17 cellular contexts compared by ENCODE assay signal in the genomic region with DNA sequence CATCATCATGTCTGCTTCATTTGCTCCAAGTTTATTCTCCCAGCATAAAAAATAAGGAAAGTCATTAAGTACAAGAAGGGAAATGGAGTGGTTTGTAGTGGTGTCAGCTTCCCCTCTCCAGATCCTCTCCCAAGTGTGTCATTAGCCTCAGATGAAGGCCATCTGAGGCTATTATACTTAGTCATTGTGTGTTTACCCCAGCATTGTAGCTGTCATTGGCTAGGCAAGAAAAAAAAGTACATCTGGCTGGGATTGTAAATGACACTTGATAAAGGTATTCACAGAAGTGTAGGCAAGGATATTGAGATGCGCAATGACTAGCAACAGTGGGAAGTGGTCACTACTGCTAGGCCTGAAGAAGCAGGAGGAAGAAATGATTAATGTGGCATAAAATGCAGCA.
DNase-seq lines count a peak whose midpoint lies in the region; ATAC-seq, FAIRE-seq and TF ChIP-seq lines count a peak whose summit lies in the region.
"Had no signal": no experiment of that assay in that cellular context is flagged by ENCODE, and none has a peak within 500 bp of the region (broad histone marks: within the 10 kb centered on the region; RNA-seq: fewer than 3 reads in every experiment).

No MANE protein-coding gene starts in this region.

- H3K79me2 ChIP-seq in osteoblast (ENCODE audit: insufficient read depth, low read length) = no peaks in the 10 kb centered on the region

- H3K27ac ChIP-seq in osteoblast (ENCODE audit: low read depth, low read length) = peak overlapping the region; percentile 31
- H3K27ac ChIP-seq: breast epithelium, skin epidermis had no signal

- no peaks in the 10 kb centered on the region for H4K20me1 ChIP-seq in osteoblast (ENCODE audit: insufficient read depth, low read length)

- no peak overlapping the region for H2AFZ ChIP-seq in osteoblast (ENCODE audit: low read length)

- peaks cover 12% of the 10 kb centered on the region for H3K4me1 ChIP-seq in osteoblast (ENCODE audit: insufficient read depth, low read length)
- H3K4me1 ChIP-seq: breast epithelium, Caco-2 had no signal

- DNase-seq in ELR (ENCODE audit: low read depth) (peak; percentile 94), NCI-H2029 (lab: John Stamatoyannopoulos, UW) (peak; percentile 60), bronchial epithelial cell (ENCODE audit: low read depth) (peak; percentile 50), osteoblast (ENCODE audit: insufficient read length, low spot score, missing footprints) (peak; percentile 69), activated gamma-delta T cell (lab: John Stamatoyannopoulos, UW) (no peak)
- DNase-seq: activated CD8-positive, alpha-beta T cell treated with anti-CD3 and anti-CD28 coated beads, Interleukin-2, amount 10 ng/mL, durations not matched to agents 7 days and 5 days; Caco-2; effector memory CD4-positive, alpha-beta T cell; head of caudate nucleus; left ventricle myocardium superior; NCI-H1092 treated with DMSO at 0.1 percent for 48 hours; NK-92 treated with Interleukin-12 subunit alpha and Interleukin-12 subunit beta, amount 100 ng/mL, for 24 hours had no signal

- H3K9me3 ChIP-seq in osteoblast (ENCODE audit: low read depth, low read length) = no peaks in the 10 kb centered on the region
- H3K9me3 ChIP-seq: breast epithelium, Caco-2 had no signal

- H3K4me3 ChIP-seq in bronchial epithelial cell (ENCODE audit: low read depth, low read length) (no peak overlapping the region), osteoblast (ENCODE audit: insufficient read depth, low read length) (no peak overlapping the region)
- H3K4me3 ChIP-seq: breast epithelium, skin epidermis had no signal

- no peak for FAIRE-seq in bronchial epithelial cell (lab: Jason Lieb, UNC)
- FAIRE-seq: TTC549 had no signal

- TF ChIP-seq CTCF in bronchial epithelial cell (IDR thresholded peaks at IDR 0.05; ENCODE audit: insufficient read depth, low read length, severe bottlenecking) (no peak), osteoblast (IDR thresholded peaks at IDR 0.05; ENCODE audit: extremely low read depth, low read depth, low read length) (no peak)

- H3K36me3 ChIP-seq in bronchial epithelial cell (ENCODE audit: control insufficient read depth, insufficient read depth, low read length) (no peaks in the 10 kb centered on the region), osteoblast (ENCODE audit: insufficient read depth, low read length) (no peaks in the 10 kb centered on the region)
- H3K36me3 ChIP-seq: breast epithelium had no signal

- H3K4me2 ChIP-seq in osteoblast (ENCODE audit: insufficient read depth, low read length) = peak overlapping the region; percentile 0

- H3K27me3 ChIP-seq in bronchial epithelial cell (ENCODE audit: control insufficient read depth, insufficient read depth, low read length) = no peaks in the 10 kb centered on the region
- H3K27me3 ChIP-seq in osteoblast (ENCODE audit: insufficient read depth, low read length) = no peaks in the 10 kb centered on the region
- H3K27me3 ChIP-seq: breast epithelium had no signal

- ATAC-seq in HG02623 (IDR thresholded peaks at IDR 0.05; ENCODE audit: unreplicated experiment) (no peak), HG03439 (IDR thresholded peaks at IDR 0.05; ENCODE audit: unreplicated experiment) (no peak)
- ATAC-seq: activated CD8-positive, alpha-beta T cell treated with anti-CD3 and anti-CD28 coated beads, Interleukin-2, amount 10 ng/mL, durations not matched to agents 7 days and 5 days; left ventricle myocardium superior had no signal
